Comparison of ENCODE assay signal across 21 cellular contexts in the genomic region with DNA sequence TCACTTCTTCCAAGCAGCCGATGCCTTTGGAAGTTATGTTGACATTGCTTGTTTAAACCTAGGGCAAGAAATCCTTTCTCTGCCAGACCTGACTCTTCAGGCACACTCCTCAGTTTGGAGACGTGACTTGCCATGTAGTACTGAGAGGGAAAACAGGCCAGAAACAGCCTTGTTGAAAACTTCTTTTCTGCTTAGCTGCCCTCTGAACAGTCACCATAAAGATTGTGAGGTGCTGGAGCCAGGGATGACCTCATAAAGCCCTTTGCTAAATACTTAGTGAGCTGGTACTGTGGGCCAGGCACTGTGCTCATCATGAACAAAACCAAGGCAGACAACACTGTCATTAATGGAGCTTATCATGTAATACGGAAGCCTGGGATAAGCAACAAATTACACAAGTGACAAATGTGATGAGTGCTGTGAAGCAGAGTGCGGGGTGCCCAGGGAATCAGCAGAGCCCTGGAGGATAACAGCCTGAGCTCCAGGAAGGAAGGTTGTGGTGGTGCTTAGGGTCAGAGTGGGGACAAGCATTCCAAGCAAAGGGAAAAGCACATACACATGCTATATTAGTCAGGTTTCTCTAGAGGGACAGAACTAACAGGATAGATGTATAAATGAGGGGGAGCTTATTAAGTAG. TPM values are rescaled to one million over a fixed set of nuclear protein-coding genes. Genes with fewer than 3 reads are reported as not detected.
DNase-seq lines count a peak whose midpoint lies in the region; ATAC-seq and TF ChIP-seq lines count a peak whose summit lies in the region.
"Had no signal": no experiment of that assay in that cellular context is flagged by ENCODE, and none has a peak within 500 bp of the region (broad histone marks: within the 10 kb centered on the region; RNA-seq: fewer than 3 reads in every experiment).

No MANE protein-coding gene starts in this region.

- TF ChIP-seq EP300 in esophagus muscularis mucosa (IDR thresholded peaks at IDR 0.05) = no peak

- ATAC-seq in heart left ventricle = peak; percentile 41 to 89 (median 61)
- peak; percentile 4 to 60 (median 16) for ATAC-seq in right lobe of liver
- ATAC-seq in GM19455 (IDR thresholded peaks at IDR 0.05; ENCODE audit: unreplicated experiment) = no peak
- ATAC-seq: CD8-positive, alpha-beta T cell; HCT116 had no signal

- TF ChIP-seq POLR2A in heart left ventricle (IDR thresholded peaks at IDR 0.05) = no peak
- no peak for TF ChIP-seq POLR2A in esophagus muscularis mucosa (IDR thresholded peaks at IDR 0.05; ENCODE audit: low read depth)
- TF ChIP-seq POLR2A in right lobe of liver (IDR thresholded peaks at IDR 0.05) = no peak

- intact Hi-C loops in heart left ventricle (cut with DNase I) = no loop called here
- intact Hi-C loops in esophagus muscularis mucosa (cut with DNase I) = no loop called here
- intact Hi-C loops in right lobe of liver (cut with DNase I) = no loop called here

- H3K4me3 ChIP-seq in heart left ventricle (no peak overlapping the region), right atrium auricular region (no peak overlapping the region), esophagus muscularis mucosa (no peak overlapping the region), right lobe of liver (no peak overlapping the region)

- H3K27ac ChIP-seq in heart left ventricle = no peak overlapping the region
- no peak overlapping the region for H3K27ac ChIP-seq in right atrium auricular region
- peak overlapping the region; percentile 24 to 43 (median 34) for H3K27ac ChIP-seq in esophagus muscularis mucosa (replicated peaks in 1 of 4)
- H3K27ac ChIP-seq in right lobe of liver = peak overlapping the region; percentile 7 to 86 (median 27)

- H3K36me3 ChIP-seq in heart left ventricle (no peaks in the 10 kb centered on the region), right atrium auricular region (no peaks in the 10 kb centered on the region), esophagus muscularis mucosa (no peaks in the 10 kb centered on the region), right lobe of liver (no peaks in the 10 kb centered on the region)

- DNase-seq in heart left ventricle (no peak), right atrium auricular region (ENCODE audit: low spot score) (no peak), esophagus muscularis mucosa (ENCODE audit: extremely low spot score) (no peak), right lobe of liver (no peak), activated gamma-delta T cell (lab: John Stamatoyannopoulos, UW) (no peak)
- no peak for DNase-seq in activated naive CD4-positive, alpha-beta T cell (lab: John Stamatoyannopoulos, UW)
- DNase-seq: AML-193; C1 segment of cervical spinal cord; CD8-positive, alpha-beta T cell; DND-41; NCI-H1694; NCI-H2081; NCI-H2171; NCI-H345; NCI-H524 treated with DMSO at 0.1 percent for 48 hours; OCI-M1; SHP77; SK-N-SH had no signal

- TF ChIP-seq CTCF in heart left ventricle (IDR thresholded peaks at IDR 0.05) (no peak), right atrium auricular region (IDR thresholded peaks at IDR 0.05) (no peak), esophagus muscularis mucosa (IDR thresholded peaks at IDR 0.05) (no peak), right lobe of liver (IDR thresholded peaks at IDR 0.05) (no peak)

- H3K9me3 ChIP-seq in heart left ventricle (no peaks in the 10 kb centered on the region), right atrium auricular region (no peaks in the 10 kb centered on the region), esophagus muscularis mucosa (no peaks in the 10 kb centered on the region), right lobe of liver (no peaks in the 10 kb centered on the region)
- H3K9me3 ChIP-seq: SK-N-SH had no signal

- WGBS in heart left ventricle, 4 donors = 47 to 56% (median 50%) methylated on average over 4 of the region's 4 CpGs
- 46% methylated on average over 4 of the region's 4 CpGs for WGBS in esophagus muscularis mucosa
- WGBS in right lobe of liver (ENCODE audit: insufficient coverage, low coverage, low lambda C conversion rate, missing lambda C conversion rate) = 25% methylated on average over 4 of the region's 4 CpGs

- H3K4me1 ChIP-seq in heart left ventricle (peaks cover 0 to 37% (median 12%) of the 10 kb centered on the region in 12 donors), right atrium auricular region (peaks cover 0 to 18% of the 10 kb centered on the region in 2 donors), esophagus muscularis mucosa (peaks cover 16 to 72% (median 50%) of the 10 kb centered on the region in 4 donors), right lobe of liver (peaks cover 0 to 51% (median 23%) of the 10 kb centered on the region in 4 donors)

- H3K27me3 ChIP-seq in heart left ventricle (no peaks in the 10 kb centered on the region), right atrium auricular region (no peaks in the 10 kb centered on the region), esophagus muscularis mucosa (no peaks in the 10 kb centered on the region), right lobe of liver (no peaks in the 10 kb centered on the region)

RNA-seq across cellular contexts. Expression of gene MTARC1, which starts 42.4 kb away (rescaled TPM):
- 10 to 100 TPM in 4 of 9 donors, 1 to 10 TPM in 5; 2.3 to 22.8 (median 6.4) TPM for total RNA-seq in heart left ventricle
- polyA plus RNA-seq in heart left ventricle = 10 to 100 TPM in 1 of 2 donors, 1 to 10 TPM in 1; 3.7 to 11.2 TPM
- 1 to 10 TPM; 4.0 to 6.1 TPM for total RNA-seq in right atrium auricular region
- 1 to 10 TPM; 4.2 to 6.6 (median 5.1) TPM for total RNA-seq in esophagus muscularis mucosa
- total RNA-seq in right lobe of liver = 10 to 100 TPM; 14.5 to 83.6 (median 35.2) TPM
- total RNA-seq: A172; CD8-positive, alpha-beta T cell had no signal

RNA-seq across cellular contexts. Expression of gene HLX, which starts 50.2 kb away (rescaled TPM):
- 10 to 100 TPM in 3 of 9 donors, 1 to 10 TPM in 6; 3.3 to 14.8 (median 6.7) TPM for total RNA-seq in heart left ventricle
- polyA plus RNA-seq in heart left ventricle = 1 to 10 TPM; 3.7 to 7.6 TPM
- 1 to 10 TPM; 5.5 to 6.2 TPM for total RNA-seq in right atrium auricular region
- 10 to 100 TPM in 3 of 4 donors, 1 to 10 TPM in 1; 8.7 to 27.3 (median 16.1) TPM for total RNA-seq in esophagus muscularis mucosa
- 10 to 100 TPM in 2 of 6 experiments, 1 to 10 TPM in 4; 5.5 to 10.8 (median 6.7) TPM for total RNA-seq in right lobe of liver
- total RNA-seq: CD8-positive, alpha-beta T cell had no signal

Comparison
In these comparisons a context has a peak if more than half of its experiments do, and no peak if none do; other contexts are left out.
1. H3K27ac ChIP-seq: peak in esophagus muscularis mucosa (4 of 4) and right lobe of liver (3 of 3); none in heart left ventricle (0 of 12) and right atrium auricular region (0 of 2).